In the genomic region with DNA sequence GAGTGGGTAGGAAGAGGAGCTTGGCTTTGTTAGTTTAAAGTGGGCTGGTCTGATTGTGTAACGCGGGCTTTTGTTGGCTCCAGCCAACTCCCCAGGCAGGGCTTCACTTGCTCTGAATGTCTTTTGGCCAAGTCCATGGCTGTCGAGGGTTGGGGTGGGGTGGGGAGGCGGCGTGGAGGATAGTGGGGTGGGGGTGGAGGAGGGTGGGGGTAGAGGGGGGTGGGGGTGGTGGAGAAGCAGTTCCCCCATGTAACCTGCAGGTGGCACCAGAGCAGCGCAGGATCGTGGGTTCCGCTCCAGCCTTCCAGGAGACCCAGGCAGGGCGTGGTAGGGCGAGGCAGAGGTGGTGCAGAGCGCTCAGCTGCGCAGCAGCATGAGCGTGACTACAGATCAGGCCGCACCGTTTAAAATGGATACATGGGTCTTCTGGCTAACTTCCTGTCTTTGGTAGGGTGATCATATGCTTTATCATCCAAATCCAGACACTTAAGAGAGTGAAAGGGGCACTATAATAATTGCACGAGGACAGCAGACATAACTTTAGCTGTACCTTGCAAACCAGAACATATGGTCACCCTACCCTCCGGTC, we compare ENCODE assay signal across 8 cellular contexts. TPM values are rescaled to one million over a fixed set of nuclear protein-coding genes. Genes with fewer than 3 reads are reported as not detected.
DNase-seq lines count a peak whose midpoint lies in the region; ATAC-seq, FAIRE-seq and TF ChIP-seq lines count a peak whose summit lies in the region.

No MANE protein-coding gene starts in this region.

- H3K9me3 Mint-ChIP-seq in osteocyte (ENCODE audit: unreplicated experiment), result no peaks in the 10 kb centered on the region

- POLR2A ChIA-PET in RWPE1 (lab: Yijun Ruan, JAX; ENCODE audit: low non-redundant PET), result no interaction called here

- TF ChIP-seq CTCF in D721Med (IDR thresholded peaks at IDR 0.05; ENCODE audit: insufficient read depth, missing control alignments) (peak; percentile 56), RWPE1 (conservative IDR thresholded peaks at IDR 0.05; ENCODE audit: low read depth) (peak; percentile 89), foreskin fibroblast (IDR thresholded peaks at IDR 0.05; ENCODE audit: low read depth, low read length) (peak; percentile 43), osteocyte (IDR thresholded peaks at IDR 0.05) (peak; percentile 67), testis (IDR thresholded peaks at IDR 0.05) (peak in 2 of 3 experiments; percentile 59 to 82)

- WGBS in testis, 2 donors, result 7 to 10% methylated on average over 14 of the region's 17 CpGs

- no peak for FAIRE-seq in D721Med (lab: Jason Lieb, UNC)

- H3K4me3 ChIP-seq in foreskin fibroblast (ENCODE audit: low read depth in 1 of 2, low read length in 2 of 2) (no peak overlapping the region), testis (no peak overlapping the region)

- H3K9me3 ChIP-seq in testis, result no peaks in the 10 kb centered on the region

- H3K27me3 ChIP-seq in testis, result no peaks in the 10 kb centered on the region

- TF ChIP-seq POLR2A in testis (IDR thresholded peaks at IDR 0.05), result no peak

- no peaks in the 10 kb centered on the region for H3K36me3 ChIP-seq in testis (ENCODE audit: low read depth, missing control alignments)

- H3K4me3 Mint-ChIP-seq in osteocyte (ENCODE audit: unreplicated experiment), result no peak overlapping the region

- intact Hi-C loops in testis (cut with DNase I; ENCODE audit: low total_unique reads), result no loop called here

- CTCF ChIA-PET in RWPE1 (lab: Yijun Ruan, JAX), result interaction anchor here (0.5 to 2.6 kb wide), 12 partner anchors 10 to 899 kb away, joined by 3 to 8 read pairs (median 4); no protein-coding TSS in a partner anchor

- H3K4me1 Mint-ChIP-seq in osteocyte (ENCODE audit: unreplicated experiment), result peaks cover 44% of the 10 kb centered on the region

- DNase-seq in D721Med (ENCODE audit: insufficient read length, low spot score) (peak; percentile 62), LHCN-M2 (ENCODE audit: low read depth) (peak; percentile 48), RWPE1 (ENCODE audit: low spot score) (peak; percentile 87), foreskin fibroblast (peak; percentile 38 to 79), osteocyte (ENCODE audit: extremely low spot score, unreplicated experiment) (peak; percentile 89), testis (peak; percentile 79)
- peak; percentile 45 for DNase-seq in activated T-helper 9 cell treated with anti-CD3 and anti-CD28 coated beads, Interleukin-2, amount 50 U/mL, for 16 hours (ENCODE audit: low read depth)

- H3K27ac ChIP-seq in RWPE1, result peak overlapping the region; percentile 68
- peak overlapping the region in 1 of 2 donors; percentile 28 for H3K27ac ChIP-seq in testis

- peaks cover 14% of the 10 kb centered on the region for H3K4me1 ChIP-seq in testis

- no peaks in the 10 kb centered on the region for H3K27me3 Mint-ChIP-seq in osteocyte (ENCODE audit: unreplicated experiment)

- peak overlapping the region; percentile 50 for H3K27ac Mint-ChIP-seq in osteocyte (ENCODE audit: unreplicated experiment)

- H3K36me3 Mint-ChIP-seq in osteocyte (ENCODE audit: unreplicated experiment), result no peaks in the 10 kb centered on the region

- ATAC-seq in HG03457 (IDR thresholded peaks at IDR 0.05; ENCODE audit: unreplicated experiment), result no peak

RNA-seq across cellular contexts. Expression of gene GOLGA6A, which starts 28.3 kb away (rescaled TPM):
- total RNA-seq in LHCN-M2 (2014; rRNA removed) (not detected in 2 replicates), osteocyte (0.21 TPM in 1 of 2 replicates, not detected in the other), testis (10 to 100 TPM; 32.4 to 42.4 TPM)
- polyA plus RNA-seq in LHCN-M2 (2012), result not detected
- 24.6 TPM for polyA plus RNA-seq in testis (ENCODE audit: insufficient read depth, low read depth, low replicate concordance)

RNA-seq across cellular contexts. Expression of gene PML, which starts 59.5 kb away (rescaled TPM):
- 67.5 and 78.6 TPM in 2 replicates for total RNA-seq in LHCN-M2 (2014; rRNA removed)
- polyA plus RNA-seq in LHCN-M2 (2012), result 66.2 TPM
- 60.6 and 63.1 TPM in 2 replicates for total RNA-seq in osteocyte
- total RNA-seq in testis, result 10 to 100 TPM; 53.9 to 59.5 TPM
- 20.9 TPM for polyA plus RNA-seq in testis (ENCODE audit: insufficient read depth, low read depth, low replicate concordance)

Comparison
In these comparisons a context has a peak if more than half of its experiments do, and no peak if none do; other contexts are left out.
1. RNA of gene GOLGA6A, which starts 28.3 kb away (total RNA-seq): 32.4 to 42.4 TPM in testis; 0.21 TPM in osteocyte and not detected in LHCN-M2; every median in the first group is over 10 times any median in the second.
2. Peak in every context shown above with its lines, with median percentiles within 50 percentile points of each other: DNase-seq and CTCF ChIP-seq.